In the genomic region with DNA sequence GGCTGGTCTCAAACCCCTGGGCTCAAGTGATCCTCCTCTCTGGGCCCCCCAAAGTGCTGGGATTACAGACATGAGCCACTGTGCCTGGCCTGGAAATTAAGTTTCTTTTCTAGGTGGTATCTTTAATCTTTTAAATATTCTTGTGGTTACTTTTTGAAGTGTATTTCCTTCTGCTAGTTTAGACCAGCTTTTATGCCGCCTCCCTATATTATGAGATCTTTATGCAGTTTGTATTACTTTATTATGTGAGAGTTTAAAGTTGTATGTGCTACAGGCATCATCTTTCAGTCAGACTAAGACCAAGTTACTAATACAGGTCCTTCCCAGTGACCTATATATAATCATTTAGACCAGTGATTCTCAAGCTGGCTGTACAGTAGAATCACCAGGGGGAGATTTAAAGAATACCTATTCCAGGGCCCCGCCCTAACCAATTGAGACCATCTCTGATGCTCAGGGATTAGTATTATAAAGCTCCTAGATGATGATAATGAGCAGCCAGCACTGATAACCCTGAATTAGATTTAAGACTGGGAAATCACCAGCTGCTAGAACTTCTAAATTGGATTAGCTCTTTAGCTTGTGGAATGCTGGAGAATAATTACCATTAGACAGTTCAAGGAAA, we compare ENCODE assay signal across 1 cellular context.
TF ChIP-seq lines count a peak whose summit lies in the region.

No MANE protein-coding gene starts in this region.

TF ChIP-seq in endothelial cell of umbilical vein, 7 proteins besides CTCF, POLR2A, EP300 and RAD21:
- TF ChIP-seq POLR2AphosphoS5 (IDR thresholded peaks at IDR 0.05; ENCODE audit: insufficient read depth, low read depth, low read length) (no peak), MYC (IDR thresholded peaks at IDR 0.05; ENCODE audit: low read depth, low read length) (no peak), GATA2 (IDR thresholded peaks at IDR 0.05; ENCODE audit: insufficient read depth, insufficient read length, low read depth, low read length) (no peak), JUN (IDR thresholded peaks at IDR 0.05; ENCODE audit: borderline replicate concordance, insufficient read depth, insufficient read length, low read depth) (no peak), FOS (IDR thresholded peaks at IDR 0.05; ENCODE audit: borderline replicate concordance, insufficient read depth, low read length) (no peak), EZH2 (IDR thresholded peaks at IDR 0.05; ENCODE audit: borderline replicate concordance, low read depth, low read length, severe bottlenecking) (no peak)
- TF ChIP-seq, protein P1, sequence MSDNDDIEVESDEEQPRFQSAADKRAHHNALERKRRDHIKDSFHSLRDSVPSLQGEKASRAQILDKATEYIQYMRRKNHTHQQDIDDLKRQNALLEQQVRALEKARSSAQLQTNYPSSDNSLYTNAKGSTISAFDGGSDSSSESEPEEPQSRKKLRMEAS (IDR thresholded peaks at IDR 0.05; ENCODE audit: insufficient read depth, insufficient read length): no peak
